ENCODE assay signal across 1 cellular context in genomic region chr1:160781914-160782689, GRCh38.
TF ChIP-seq lines count a peak whose summit lies in the region.

No MANE protein-coding gene starts in this region.

TF ChIP-seq in GM12878, 131 proteins besides CTCF, POLR2A, EP300 and RAD21 (continued from another document):
- TF ChIP-seq SIX5 (IDR thresholded peaks at IDR 0.05; ENCODE audit: low read depth, low read length, severe bottlenecking) (no peak), NRF1 (conservative IDR thresholded peaks at IDR 0.05; ENCODE audit: low read depth, low read length) (no peak), TBL1XR1 (IDR thresholded peaks at IDR 0.05; ENCODE audit: low read depth, low read length) (0 out of 2 replicates have a peak, but pooled peaks have one; percentile 16), STAT3 (IDR thresholded peaks at IDR 0.05; ENCODE audit: low read depth, low read length) (no peak), POLR2AphosphoS5 (IDR thresholded peaks at IDR 0.05; ENCODE audit: low read length) (peak; percentile 33; the same call in 1 of the 2 replicates), GABPA (IDR thresholded peaks at IDR 0.05; ENCODE audit: low read depth) (no peak), CBFB (IDR thresholded peaks at IDR 0.05; ENCODE audit: low read depth) (0 out of 2 replicates have a peak, but pooled peaks have one; percentile 73), MEF2A (IDR thresholded peaks at IDR 0.05; ENCODE audit: insufficient read depth, low read depth, low read length) (0 out of 2 replicates have a peak, but pooled peaks have one; percentile 11), GATAD2B (conservative IDR thresholded peaks at IDR 0.05; ENCODE audit: low read depth) (peak; percentile 60; the same call in 1 of the 2 replicates), NR2F1 (conservative IDR thresholded peaks at IDR 0.05) (no peak), EGR1 (IDR thresholded peaks at IDR 0.05; ENCODE audit: borderline replicate concordance in 1 of 2, low read depth in 2 of 2, low read length in 2 of 2) (no peak), PRDM15 (CRISPR knock-in tag; IDR thresholded peaks at IDR 0.05) (no peak), ZNF274 (IDR thresholded peaks at IDR 0.05; ENCODE audit: insufficient read depth, insufficient read length) (no peak), CBX3 (IDR thresholded peaks at IDR 0.05; ENCODE audit: borderline replicate concordance, low read depth) (no peak)
TF ChIP-seq in GM12878: peak in this region for 47.
